In the genomic region with DNA sequence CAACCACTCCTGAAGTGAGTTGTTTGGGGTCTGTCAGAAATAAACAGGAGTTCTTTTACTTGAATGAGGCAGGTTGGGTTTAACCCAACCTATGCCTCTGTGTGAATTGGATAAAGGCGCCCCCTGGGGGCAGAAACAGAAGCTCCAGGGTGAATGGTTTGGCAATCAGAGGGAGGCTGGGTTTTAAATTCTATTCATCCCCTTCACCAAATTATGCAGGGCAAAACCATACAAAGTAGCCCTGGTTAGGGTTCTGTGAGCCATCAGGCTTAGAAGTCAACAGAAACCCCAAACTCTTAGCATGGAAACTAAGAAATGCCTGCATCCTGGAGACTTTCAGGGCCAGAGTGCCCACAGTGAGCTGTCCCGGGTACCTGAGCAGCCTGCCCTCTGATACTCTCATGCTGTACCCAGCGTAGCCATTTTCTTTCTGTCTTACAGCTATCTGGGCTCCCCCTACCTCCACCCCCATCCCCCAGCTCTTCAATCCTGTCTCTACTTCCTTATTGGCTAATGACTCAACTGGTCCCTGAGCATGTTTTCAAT, we compare ENCODE assay signal across 8 cellular contexts.
DNase-seq lines count a peak whose midpoint lies in the region; ATAC-seq, FAIRE-seq and TF ChIP-seq lines count a peak whose summit lies in the region.

No MANE protein-coding gene starts in this region.

- TF ChIP-seq CTCF in astrocyte (IDR thresholded peaks at IDR 0.05; ENCODE audit: insufficient read depth, low read depth, low read length): peak; percentile 34

- peak; percentile 10 for DNase-seq in SIG-M5 treated with dmso at 0.1 percent for 504 hours (lab: John Stamatoyannopoulos, UW; ENCODE audit: unreplicated experiment)
- no peak for DNase-seq in SIG-M5 (lab: John Stamatoyannopoulos, UW)
- DNase-seq in T-helper 17 cell: peak; percentile 38 to 60 (median 45)
- no peak for DNase-seq in astrocyte (ENCODE audit: low read depth)
- peak; percentile 30 for DNase-seq in kidney tubule cell (ENCODE audit: low spot score)
- peak; percentile 38 for DNase-seq in stimulated activated CD8-positive, alpha-beta memory T cell treated with anti-CD3 and anti-CD28 coated beads, Interleukin-15, amount 100 ng/mL, for 1 hour (ENCODE audit: low read depth)
- DNase-seq in NCI-H524 treated with DMSO at 0.1 percent for 48 hours (lab: John Stamatoyannopoulos, UW): no peak

- ATAC-seq in HG03175 (IDR thresholded peaks at IDR 0.05; ENCODE audit: unreplicated experiment): peak; percentile 68
- ATAC-seq in T-helper 17 cell: peak; percentile 77

- no peak overlapping the region for H3K9ac ChIP-seq in astrocyte (ENCODE audit: low read length)

- no peaks in the 10 kb centered on the region for H3K4me1 ChIP-seq in astrocyte (ENCODE audit: insufficient read depth, low read length)

- H3K4me3 ChIP-seq in astrocyte (ENCODE audit: insufficient read depth, low read depth, low read length): no peak overlapping the region

- H3K27ac ChIP-seq in astrocyte (ENCODE audit: low read depth, low read length): no peak overlapping the region

- H3K79me2 ChIP-seq in astrocyte (ENCODE audit: insufficient read depth, low read length): no peaks in the 10 kb centered on the region

- H3K27me3 ChIP-seq in astrocyte (ENCODE audit: insufficient read depth, low read length): peaks cover 2% of the 10 kb centered on the region

- peaks cover 8% of the 10 kb centered on the region for H3K4me1 Mint-ChIP-seq in T-helper 17 cell
- H3K4me1 Mint-ChIP-seq in astrocyte (ENCODE audit: low read depth, unreplicated experiment): no peaks in the 10 kb centered on the region

- no peak for FAIRE-seq in astrocyte (lab: Jason Lieb, UNC)

- no peaks in the 10 kb centered on the region for H3K36me3 ChIP-seq in astrocyte (ENCODE audit: insufficient read depth, low read length)

- no peaks in the 10 kb centered on the region for H3K9me3 ChIP-seq in T-helper 17 cell (ENCODE audit: control insufficient read depth, low read length, poor library complexity, severe bottlenecking)
- H3K9me3 ChIP-seq in astrocyte (ENCODE audit: insufficient read depth, low read depth, low read length): no peaks in the 10 kb centered on the region

- no peak overlapping the region for H3K4me3 Mint-ChIP-seq in T-helper 17 cell
- H3K4me3 Mint-ChIP-seq in astrocyte (ENCODE audit: unreplicated experiment): no peak overlapping the region

- H3K27ac Mint-ChIP-seq in T-helper 17 cell (no peak overlapping the region), astrocyte (ENCODE audit: unreplicated experiment) (no peak overlapping the region)

- H3K36me3 Mint-ChIP-seq in T-helper 17 cell (ENCODE audit: low read depth) (no peaks in the 10 kb centered on the region), astrocyte (ENCODE audit: low read depth, unreplicated experiment) (no peaks in the 10 kb centered on the region)

- H2AFZ ChIP-seq in astrocyte (ENCODE audit: low read depth, low read length): no peak overlapping the region

- H3K27me3 Mint-ChIP-seq in T-helper 17 cell (peaks cover 26% of the 10 kb centered on the region), astrocyte (ENCODE audit: low read depth, unreplicated experiment) (peaks cover 11% of the 10 kb centered on the region)

- no peak overlapping the region for H3K4me2 ChIP-seq in astrocyte (ENCODE audit: low read length)

- no peaks in the 10 kb centered on the region for H4K20me1 ChIP-seq in astrocyte (ENCODE audit: insufficient read depth, low read length)

- no peaks in the 10 kb centered on the region for H3K9me3 Mint-ChIP-seq in astrocyte (ENCODE audit: unreplicated experiment)

Comparison
In these comparisons a context has a peak if more than half of its experiments do, and no peak if none do; other contexts are left out.
1. DNase-seq: peak in SIG-M5 treated with dmso at 0.1 percent for 504 hours (single experiment), T-helper 17 cell (3 of 3), kidney tubule cell (single experiment) and stimulated activated CD8-positive, alpha-beta memory T cell treated with anti-CD3 and anti-CD28 coated beads, Interleukin-15, amount 100 ng/mL, for 1 hour (single experiment); none in SIG-M5 (single experiment), astrocyte (single experiment) and NCI-H524 treated with DMSO at 0.1 percent for 48 hours (single experiment).